ENCODE assay signal across 25 cellular contexts in the genomic region with DNA sequence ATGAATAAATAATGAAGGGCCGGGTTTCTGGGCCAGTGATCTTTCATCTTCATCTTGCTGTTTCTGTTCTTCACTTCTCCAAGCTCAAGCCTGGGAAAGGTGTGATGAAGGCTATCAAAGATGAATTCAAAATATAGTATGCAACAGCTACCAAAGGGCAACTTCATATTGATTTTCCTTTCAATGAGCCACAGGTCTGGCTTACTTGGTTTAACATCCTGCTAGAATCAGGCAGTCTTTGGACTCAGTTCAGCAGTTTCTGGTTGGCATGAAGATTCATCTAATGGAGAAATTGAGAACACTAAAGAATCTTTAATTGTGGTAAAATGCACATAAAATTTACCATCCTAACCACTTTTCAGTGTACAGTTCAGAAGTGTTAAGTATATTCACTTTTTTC.
"Had no signal": no experiment of that assay in that cellular context is flagged by ENCODE, and none has a peak within 500 bp of the region (broad histone marks: within the 10 kb centered on the region; RNA-seq: fewer than 3 reads in every experiment).

No MANE protein-coding gene starts in this region.

- H3K36me3 ChIP-seq: Peyer's patch, SJCRH30 had no signal

- DNase-seq: MV-4-11, NCI-H1048, NCI-H1105, NCI-H1417, NCI-H1436 treated with DMSO at 0.1 percent for 48 hours, NCI-H1694, NCI-H187 treated with DMSO at 0.1 percent for 48 hours, NCI-H2029 treated with DMSO at 0.1 percent for 48 hours, NCI-H2171 treated with DMSO at 0.1 percent for 48 hours, NCI-H345, NCI-H446 treated with DMSO at 0.1 percent for 48 hours, NCI-H510A treated with DMSO at 0.1 percent for 48 hours, NCI-H526 treated with DMSO at 0.1 percent for 48 hours, NCI-H748 treated with DMSO at 0.1 percent for 48 hours, OCI-M1, PC-9, Peyer's patch, SHP77 treated with DMSO at 0.1 percent for 48 hours, SJCRH30 had no signal

- H3K4me3 ChIP-seq: K562, PC-9, Peyer's patch, SJCRH30 had no signal

- H2AFZ ChIP-seq: PC-9 had no signal

- H3K4me2 ChIP-seq: KMS-11, PC-9 had no signal

- H3K27ac ChIP-seq: HL-60, KMS-11, PC-9, Peyer's patch, SJCRH30 had no signal

- H3K27me3 Mint-ChIP-seq: IgD-negative memory B cell had no signal

- H3K4me1 ChIP-seq: Peyer's patch had no signal

- H3K27me3 ChIP-seq: Peyer's patch, SJCRH30 had no signal

- H3K9me3 ChIP-seq: Peyer's patch had no signal

- H3K9ac ChIP-seq: KMS-11 had no signal

- H3K36me3 Mint-ChIP-seq: IgD-negative memory B cell had no signal

- ATAC-seq: K562, Right ventricle myocardium inferior, SK-N-SH treated with all-trans-retinoic acid at 6 μM for 48 hours had no signal

- H3K4me3 Mint-ChIP-seq: IgD-negative memory B cell had no signal
